ENCODE assay signal across 13 cellular contexts in the genomic region with DNA sequence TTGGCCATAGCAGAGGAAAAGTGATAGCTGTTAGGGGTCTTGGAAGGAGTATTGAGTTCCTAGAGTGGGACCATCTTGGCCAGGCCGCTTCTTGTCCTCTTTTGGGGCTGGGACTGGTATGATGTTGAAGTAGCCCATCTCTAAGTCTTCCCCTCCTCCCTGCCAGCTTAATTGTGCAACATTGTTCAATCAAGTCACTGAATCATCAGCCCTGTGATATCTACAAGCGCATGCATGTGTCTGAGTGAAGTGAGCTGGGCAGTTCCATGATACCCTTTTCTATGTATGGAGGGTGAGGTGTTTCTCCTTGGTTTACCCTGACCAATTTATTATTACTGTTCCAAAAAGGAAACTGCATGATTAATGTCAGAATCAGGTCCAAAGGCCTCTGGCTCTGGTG.
DNase-seq lines count a peak whose midpoint lies in the region; ATAC-seq and TF ChIP-seq lines count a peak whose summit lies in the region.
"Had no signal": no experiment of that assay in that cellular context is flagged by ENCODE, and none has a peak within 500 bp of the region (broad histone marks: within the 10 kb centered on the region; RNA-seq: fewer than 3 reads in every experiment).

No MANE protein-coding gene starts in this region.

- H3K4me3 ChIP-seq in GM23248 = no peak overlapping the region
- no peak overlapping the region for H3K4me3 ChIP-seq in fibroblast of mammary gland (ENCODE audit: control insufficient read depth, low read depth, low read length)
- no peak overlapping the region for H3K4me3 ChIP-seq in osteoblast (ENCODE audit: insufficient read depth, low read length)
- H3K4me3 ChIP-seq in WERI-Rb-1 (ENCODE audit: low read depth, low read length) = no peak overlapping the region
- no peak overlapping the region for H3K4me3 ChIP-seq in neural progenitor cell
- H3K4me3 ChIP-seq: colonic mucosa, esophagus muscularis mucosa had no signal

- H3K4me1 ChIP-seq in GM23248 (ENCODE audit: insufficient read depth) = peaks cover 48% of the 10 kb centered on the region
- H3K4me1 ChIP-seq in osteoblast (ENCODE audit: insufficient read depth, low read length) = peaks cover 50% of the 10 kb centered on the region
- H3K4me1 ChIP-seq in neural progenitor cell = peaks cover 12% of the 10 kb centered on the region
- H3K4me1 ChIP-seq: colonic mucosa had no signal

- peaks cover 41% of the 10 kb centered on the region for H4K20me1 ChIP-seq in GM23248 (ENCODE audit: insufficient read depth)
- peaks cover 61% of the 10 kb centered on the region for H4K20me1 ChIP-seq in osteoblast (ENCODE audit: insufficient read depth, low read length)
- peaks cover 46% of the 10 kb centered on the region for H4K20me1 ChIP-seq in neural progenitor cell (ENCODE audit: low read depth)

- no peak overlapping the region for H3K4me3 Mint-ChIP-seq in neural progenitor cell
- H3K4me3 Mint-ChIP-seq: activated naive CD4-positive, alpha-beta T cell treated with anti-CD3 and anti-CD28 coated beads, Interleukin-2, amount 50 U/mL, for 24 hours; CD14-positive monocyte had no signal

- no peaks in the 10 kb centered on the region for H3K27me3 Mint-ChIP-seq in neural progenitor cell (ENCODE audit: insufficient read depth, low read depth)

- H3K9ac ChIP-seq in GM23248 = no peak overlapping the region
- no peak overlapping the region for H3K9ac ChIP-seq in neural progenitor cell

- no peaks in the 10 kb centered on the region for H3K9me3 ChIP-seq in GM23248 (ENCODE audit: low read depth)
- H3K9me3 ChIP-seq in osteoblast (ENCODE audit: low read depth, low read length) = no peaks in the 10 kb centered on the region
- H3K9me3 ChIP-seq in WERI-Rb-1 (ENCODE audit: severe bottlenecking) = peaks cover 3% of the 10 kb centered on the region
- no peaks in the 10 kb centered on the region for H3K9me3 ChIP-seq in neural progenitor cell (ENCODE audit: low read depth)
- H3K9me3 ChIP-seq: colonic mucosa, esophagus muscularis mucosa had no signal

- DNase-seq in GM23248 (peak; percentile 84), RWPE1 (ENCODE audit: low spot score) (peak; percentile 76), fibroblast of mammary gland (ENCODE audit: low read depth) (peak; percentile 78), osteoblast (ENCODE audit: insufficient read length, low spot score, missing footprints) (peak; percentile 84), WERI-Rb-1 (no peak), DMS153 (lab: John Stamatoyannopoulos, UW) (no peak), neural progenitor cell (ENCODE audit: low spot score) (no peak)
- DNase-seq: colonic mucosa, NCI-H2171 had no signal

- peak overlapping the region; percentile 50 for H3K27ac ChIP-seq in GM23248
- no peak overlapping the region for H3K27ac ChIP-seq in RWPE1
- peak overlapping the region; percentile 71 for H3K27ac ChIP-seq in osteoblast (ENCODE audit: low read depth, low read length)
- H3K27ac ChIP-seq in WERI-Rb-1 = no peak overlapping the region
- H3K27ac ChIP-seq in neural progenitor cell = no peak overlapping the region
- H3K27ac ChIP-seq: colonic mucosa had no signal

- POLR2A ChIA-PET in RWPE1 (lab: Yijun Ruan, JAX; ENCODE audit: low non-redundant PET) = no interaction called here

- in situ Hi-C loops in GM23248 (cut with MboI) = no loop called here

- H3K79me2 ChIP-seq in GM23248 (ENCODE audit: insufficient read depth) = peaks cover 94% of the 10 kb centered on the region
- H3K79me2 ChIP-seq in osteoblast (ENCODE audit: insufficient read depth, low read length) = peaks cover 88% of the 10 kb centered on the region
- H3K79me2 ChIP-seq in neural progenitor cell (ENCODE audit: low read depth) = peaks cover 11% of the 10 kb centered on the region

- H2AFZ ChIP-seq in GM23248 (no peak overlapping the region), osteoblast (ENCODE audit: low read length) (no peak overlapping the region), neural progenitor cell (replicated peaks) (no peak overlapping the region)

- CTCF ChIA-PET in RWPE1 (lab: Yijun Ruan, JAX) = interaction anchor here (0.6 to 0.8 kb wide), 2 partner anchors 38 to 119 kb away, joined by 3 to 4 read pairs; no protein-coding TSS in a partner anchor

- H3K4me1 Mint-ChIP-seq in neural progenitor cell = peaks cover 40% of the 10 kb centered on the region
- H3K4me1 Mint-ChIP-seq: activated naive CD4-positive, alpha-beta T cell treated with anti-CD3 and anti-CD28 coated beads, Interleukin-2, amount 50 U/mL, for 24 hours had no signal

- H3K27me3 ChIP-seq in GM23248 (replicated peaks; ENCODE audit: insufficient read depth) (no peaks in the 10 kb centered on the region), osteoblast (ENCODE audit: insufficient read depth, low read length) (no peaks in the 10 kb centered on the region), WERI-Rb-1 (ENCODE audit: insufficient read depth, low read depth, severe bottlenecking) (no peaks in the 10 kb centered on the region), neural progenitor cell (no peaks in the 10 kb centered on the region)
- H3K27me3 ChIP-seq: colonic mucosa, esophagus muscularis mucosa had no signal

- 23 to 47% methylated on average over 2 of the region's 2 CpGs for WGBS in GM23248 (ENCODE audit: low coverage in 1 of 2, low lambda C conversion rate in 2 of 2, missing lambda C conversion rate in 2 of 2), 2 experiments

- H3K27ac Mint-ChIP-seq in neural progenitor cell = no peak overlapping the region
- H3K27ac Mint-ChIP-seq: activated naive CD4-positive, alpha-beta T cell treated with anti-CD3 and anti-CD28 coated beads, Interleukin-2, amount 50 U/mL, for 24 hours had no signal

- peaks cover 8% of the 10 kb centered on the region; the same call in 1 of the 2 replicates for H3K36me3 ChIP-seq in GM23248 (ENCODE audit: low read depth)
- peaks cover 3% of the 10 kb centered on the region for H3K36me3 ChIP-seq in osteoblast (ENCODE audit: insufficient read depth, low read length)
- no peaks in the 10 kb centered on the region; the same call in 1 of the 2 replicates for H3K36me3 ChIP-seq in WERI-Rb-1
- no peaks in the 10 kb centered on the region for H3K36me3 ChIP-seq in neural progenitor cell
- H3K36me3 ChIP-seq: colonic mucosa, esophagus muscularis mucosa had no signal

- H3F3A ChIP-seq in GM23248 (ENCODE audit: insufficient read depth) = peaks cover 48% of the 10 kb centered on the region
- no peaks in the 10 kb centered on the region for H3F3A ChIP-seq in neural progenitor cell (ENCODE audit: low read depth)

- no peak for TF ChIP-seq CTCF in RWPE1 (conservative IDR thresholded peaks at IDR 0.05; ENCODE audit: low read depth)
- no peak for TF ChIP-seq CTCF in fibroblast of mammary gland (conservative IDR thresholded peaks at IDR 0.05; ENCODE audit: control insufficient read depth, insufficient read depth, low read depth, low read length)
- TF ChIP-seq CTCF in osteoblast (IDR thresholded peaks at IDR 0.05; ENCODE audit: extremely low read depth, low read depth, low read length) = no peak
- TF ChIP-seq CTCF in WERI-Rb-1 (IDR thresholded peaks at IDR 0.05; ENCODE audit: low read depth, low read length) = no peak
- no peak for TF ChIP-seq CTCF in neural progenitor cell (IDR thresholded peaks at IDR 0.05)

- H3K4me2 ChIP-seq in GM23248 (ENCODE audit: unreplicated experiment) (no peak overlapping the region), osteoblast (ENCODE audit: insufficient read depth, low read length) (peak overlapping the region; percentile 42), neural progenitor cell (no peak overlapping the region)

- H3K9me2 ChIP-seq in GM23248 (ENCODE audit: insufficient read depth) = no peaks in the 10 kb centered on the region

- peaks cover 15% of the 10 kb centered on the region for H3K36me3 Mint-ChIP-seq in neural progenitor cell
- H3K36me3 Mint-ChIP-seq: CD14-positive monocyte had no signal

- peaks cover 3% of the 10 kb centered on the region for H3K9me3 Mint-ChIP-seq in neural progenitor cell
- H3K9me3 Mint-ChIP-seq: activated naive CD4-positive, alpha-beta T cell treated with anti-CD3 and anti-CD28 coated beads, Interleukin-2, amount 50 U/mL, for 24 hours had no signal

- ATAC-seq in GM18870 (IDR thresholded peaks at IDR 0.05; ENCODE audit: unreplicated experiment) = no peak

Comparison
In these comparisons a context has a peak if more than half of its experiments do, and no peak if none do; other contexts are left out.
1. DNase-seq: peak in GM23248 (single experiment), RWPE1 (single experiment), fibroblast of mammary gland (single experiment) and osteoblast (single experiment); none in WERI-Rb-1 (single experiment), DMS153 (single experiment) and neural progenitor cell (single experiment).
2. H3K27ac ChIP-seq: peak in GM23248 (single experiment) and osteoblast (single experiment); none in RWPE1 (single experiment), WERI-Rb-1 (single experiment) and neural progenitor cell (single experiment).